In genomic region chr16:72246423-72246822, GRCh38 we compare ENCODE assay signal across 1 cellular context.
TF ChIP-seq lines count a peak whose summit lies in the region.

No MANE protein-coding gene starts in this region.

TF ChIP-seq in WTC11, 78 proteins besides CTCF, POLR2A, EP300 and RAD21 (continued from another document):
- TF ChIP-seq STAT6 (CRISPR knock-in tag; conservative IDR thresholded peaks at IDR 0.05; ENCODE audit: low read depth) (no peak), ZMAT4 (CRISPR knock-in tag; IDR thresholded peaks at IDR 0.05) (no peak), E2F4 (CRISPR knock-in tag; IDR thresholded peaks at IDR 0.05; ENCODE audit: borderline replicate concordance, low read depth) (no peak), ZNF423 (CRISPR knock-in tag; IDR thresholded peaks at IDR 0.05) (no peak), CBFB (CRISPR knock-in tag; IDR thresholded peaks at IDR 0.05; ENCODE audit: low read depth) (no peak), PRDM15 (CRISPR knock-in tag; IDR thresholded peaks at IDR 0.05) (no peak), E2F5 (CRISPR knock-in tag; IDR thresholded peaks at IDR 0.05) (no peak)
